Comparison of ENCODE assay signal across 15 cellular contexts in the genomic region with DNA sequence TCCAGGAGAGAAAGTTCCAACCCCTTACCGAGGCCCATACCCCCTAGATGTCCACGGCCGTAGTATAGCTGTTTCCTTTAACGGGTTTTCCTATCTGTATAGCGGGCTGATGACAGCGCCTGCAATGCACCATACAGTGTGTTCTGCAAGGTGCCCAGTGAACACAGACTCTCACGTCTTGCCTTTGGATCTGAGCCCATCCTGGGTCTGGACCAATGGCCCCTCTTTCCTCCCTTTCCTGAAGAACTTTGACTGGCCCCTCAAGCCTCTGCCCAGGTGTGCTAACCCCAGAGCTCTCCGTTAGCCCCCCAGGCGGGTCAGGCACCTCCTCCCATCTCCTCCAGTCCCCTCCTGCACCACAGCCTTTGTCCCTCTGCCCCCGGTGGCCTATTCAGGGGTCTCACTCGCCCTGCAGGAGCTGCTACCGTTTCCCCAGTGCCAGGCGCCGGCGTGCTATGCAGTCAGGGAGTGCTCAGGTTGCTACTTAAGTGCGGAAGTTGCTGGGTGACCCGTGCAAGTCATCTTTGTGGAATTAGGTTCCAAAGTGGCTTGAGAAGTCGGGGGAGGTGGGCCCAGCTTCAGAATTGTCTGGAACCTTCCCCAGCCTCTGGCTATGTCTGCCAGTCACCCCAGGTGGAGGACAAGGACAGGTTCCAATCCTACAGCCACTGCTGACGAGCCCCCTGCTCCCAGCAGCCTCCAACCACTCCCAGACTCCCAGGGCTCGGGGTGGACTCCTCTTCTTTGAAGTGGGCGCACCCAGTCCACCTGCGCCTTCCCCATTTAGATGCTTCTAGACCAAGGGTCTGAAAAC. TPM values are rescaled to one million over a fixed set of nuclear protein-coding genes. Genes with fewer than 3 reads are reported as not detected.
DNase-seq lines count a peak whose midpoint lies in the region; ATAC-seq and TF ChIP-seq lines count a peak whose summit lies in the region.
"Had no signal": no experiment of that assay in that cellular context is flagged by ENCODE, and none has a peak within 500 bp of the region (broad histone marks: within the 10 kb centered on the region; RNA-seq: fewer than 3 reads in every experiment).

No MANE protein-coding gene starts in this region.

- no peak for TF ChIP-seq POLR2A in transverse colon (IDR thresholded peaks at IDR 0.05)

- no peak overlapping the region for H3K4ac ChIP-seq in mesendoderm (ENCODE audit: low read depth, low read length)

- in situ Hi-C loops in transverse colon (cut with MboI; ENCODE audit: low pct_ligation_motif_present in 1 of 4, low pct_unique_long_range_greater_than_20kb in 1 of 4, low sequenced_read_pairs in 3 of 4): loop anchor here (5.0 to 25.0 kb wide), 6 partner anchors 232 to 530 kb away; no protein-coding TSS in a partner anchor

- no peaks in the 10 kb centered on the region for H3K27me3 ChIP-seq in H7 (ENCODE audit: control insufficient read depth, insufficient read depth, low read length)
- no peaks in the 10 kb centered on the region for H3K27me3 ChIP-seq in mesendoderm (ENCODE audit: insufficient read depth, low read length, poor library complexity)
- no peaks in the 10 kb centered on the region for H3K27me3 ChIP-seq in transverse colon
- H3K27me3 ChIP-seq: heart right ventricle had no signal

- H3K79me1 ChIP-seq in mesendoderm (ENCODE audit: low read length): peaks cover 26% of the 10 kb centered on the region

- no CpG with 5 or more reads among the region's 22 CpGs for WGBS in mesendoderm (ENCODE audit: extremely low coverage, insufficient coverage, low lambda C conversion rate)
- WGBS in transverse colon (ENCODE audit: low coverage in 1 of 2), 2 donors: 90 to 97% methylated on average over 5 to 22 of the region's 22 CpGs

- H3K9me3 Mint-ChIP-seq in brain: no peaks in the 10 kb centered on the region
- H3K9me3 Mint-ChIP-seq in activated T-helper 1 cell treated with anti-CD3 and anti-CD28 coated beads, Interleukin-12 subunit alpha, Interleukin-12 subunit beta, Interleukin-2, Interleukin-4 antibody, amounts not matched to agents 30 ng/mL and 10 ng/mL and 1 ng/mL, durations not matched to agents 14 hours and 24 hours and 36 hours: no peaks in the 10 kb centered on the region

- H3K4me1 ChIP-seq in mesendoderm (ENCODE audit: control insufficient read depth, low read depth, low read length): no peaks in the 10 kb centered on the region
- peaks cover 3 to 9% (median 7%) of the 10 kb centered on the region in 4 donors for H3K4me1 ChIP-seq in transverse colon

- H2AK5ac ChIP-seq in mesendoderm (ENCODE audit: low read length): no peak overlapping the region

- peak overlapping the region in 3 of 5 experiments; percentile 58 to 77 (median 73) for H3K27ac Mint-ChIP-seq in brain
- H3K27ac Mint-ChIP-seq in activated T-helper 1 cell treated with anti-CD3 and anti-CD28 coated beads, Interleukin-12 subunit alpha, Interleukin-12 subunit beta, Interleukin-2, Interleukin-4 antibody, amounts not matched to agents 30 ng/mL and 10 ng/mL and 1 ng/mL, durations not matched to agents 14 hours and 24 hours and 36 hours: no peak overlapping the region

- intact Hi-C loops in activated T-helper 1 cell treated with anti-CD3 and anti-CD28 coated beads, Interleukin-12 subunit alpha, Interleukin-12 subunit beta, Interleukin-2, Interleukin-4 antibody, amounts not matched to agents 30 ng/mL and 10 ng/mL and 1 ng/mL, durations not matched to agents 14 hours and 24 hours and 36 hours (cut with micrococcal nuclease): loop anchor here (1.0 kb wide), 3 partner anchors 58 to 554 kb away; no protein-coding TSS in a partner anchor
- intact Hi-C loops in transverse colon (cut with DNase I; ENCODE audit: low total_unique reads): loop anchor here (1.0 to 10.0 kb wide), 2 partner anchors 200 to 525 kb away; no protein-coding TSS in a partner anchor

- H3K9me3 ChIP-seq in transverse colon: no peaks in the 10 kb centered on the region
- H3K9me3 ChIP-seq: heart right ventricle had no signal

- peaks cover 24% of the 10 kb centered on the region for H3K36me3 Mint-ChIP-seq in brain
- no peaks in the 10 kb centered on the region for H3K36me3 Mint-ChIP-seq in activated T-helper 1 cell treated with anti-CD3 and anti-CD28 coated beads, Interleukin-12 subunit alpha, Interleukin-12 subunit beta, Interleukin-2, Interleukin-4 antibody, amounts not matched to agents 30 ng/mL and 10 ng/mL and 1 ng/mL, durations not matched to agents 14 hours and 24 hours and 36 hours (ENCODE audit: low read depth)

- peaks cover 19% of the 10 kb centered on the region for H3K4me1 Mint-ChIP-seq in brain
- H3K4me1 Mint-ChIP-seq in activated T-helper 1 cell treated with anti-CD3 and anti-CD28 coated beads, Interleukin-12 subunit alpha, Interleukin-12 subunit beta, Interleukin-2, Interleukin-4 antibody, amounts not matched to agents 30 ng/mL and 10 ng/mL and 1 ng/mL, durations not matched to agents 14 hours and 24 hours and 36 hours (ENCODE audit: low read depth): peaks cover 8% of the 10 kb centered on the region

- H2BK120ac ChIP-seq in mesendoderm (ENCODE audit: low read depth, low read length): no peak overlapping the region

- H3K27ac ChIP-seq in 22Rv1 (peak overlapping the region; percentile 60), mesendoderm (ENCODE audit: low read depth, low read length) (no peak overlapping the region), transverse colon (no peak overlapping the region)
- H3K27ac ChIP-seq: C4-2B, heart right ventricle, HL-60 had no signal

- no peak for TF ChIP-seq EP300 in transverse colon (IDR thresholded peaks at IDR 0.05; ENCODE audit: low read depth)

- H3K9ac ChIP-seq in mesendoderm (ENCODE audit: low read length): no peak overlapping the region

- H3K27me3 Mint-ChIP-seq in brain: no peaks in the 10 kb centered on the region
- H3K27me3 Mint-ChIP-seq in activated T-helper 1 cell treated with anti-CD3 and anti-CD28 coated beads, Interleukin-12 subunit alpha, Interleukin-12 subunit beta, Interleukin-2, Interleukin-4 antibody, amounts not matched to agents 30 ng/mL and 10 ng/mL and 1 ng/mL, durations not matched to agents 14 hours and 24 hours and 36 hours (ENCODE audit: insufficient read depth): peaks cover 2% of the 10 kb centered on the region

- no peak overlapping the region for H2BK15ac ChIP-seq in mesendoderm (replicated peaks; ENCODE audit: low read depth)

- no peak overlapping the region for H3K56ac ChIP-seq in mesendoderm (ENCODE audit: low read length)

- H4K5ac ChIP-seq in mesendoderm (ENCODE audit: low read length): no peak overlapping the region

- H3K36me3 ChIP-seq in H7 (replicated peaks; ENCODE audit: control insufficient read depth, insufficient read depth, low read length) (peaks cover 18% of the 10 kb centered on the region), mesendoderm (ENCODE audit: control insufficient read depth, insufficient read depth, low read length) (peaks cover 32% of the 10 kb centered on the region), transverse colon (no peaks in the 10 kb centered on the region)

- H2BK5ac ChIP-seq in mesendoderm (ENCODE audit: low read length): no peak overlapping the region

- no peak overlapping the region for H3K4me2 ChIP-seq in mesendoderm (ENCODE audit: low read length)
- H3K4me2 ChIP-seq: smooth muscle cell had no signal

- no peak overlapping the region for H3K4me3 ChIP-seq in H7 (ENCODE audit: insufficient read depth, low read depth, low read length)
- no peak overlapping the region for H3K4me3 ChIP-seq in mesendoderm (ENCODE audit: low read length)
- H3K4me3 ChIP-seq in transverse colon: no peak overlapping the region
- H3K4me3 ChIP-seq: heart right ventricle, smooth muscle cell had no signal

- H3K23ac ChIP-seq in mesendoderm (ENCODE audit: low read length): no peak overlapping the region

- DNase-seq in H7 (peak; percentile 77), mesendoderm (peak; percentile 46), transverse colon (no peak), amygdala (lab: John Stamatoyannopoulos, UW) (no peak)
- no peak for DNase-seq in activated T-helper 1 cell treated with anti-CD3 and anti-CD28 coated beads, Interleukin-12 subunit alpha, Interleukin-12 subunit beta, Interleukin-2, Interleukin-4 antibody, amounts not matched to agents 30 ng/mL and 10 ng/mL and 1 ng/mL, durations not matched to agents 14 hours and 24 hours and 36 hours (ENCODE audit: low spot score)
- DNase-seq: activated gamma-delta T cell, cortex of kidney, NCI-H1436 treated with DMSO at 0.1 percent for 48 hours had no signal

- H4K8ac ChIP-seq in mesendoderm (ENCODE audit: low read depth, low read length): no peak overlapping the region

- H3K18ac ChIP-seq in mesendoderm (ENCODE audit: low read length): no peak overlapping the region

- TF ChIP-seq CTCF in 22Rv1 (IDR thresholded peaks at IDR 0.05) (no peak), brain (conservative IDR thresholded peaks at IDR 0.05) (no peak), transverse colon (IDR thresholded peaks at IDR 0.05) (no peak)

- peaks cover 19% of the 10 kb centered on the region for H3K79me2 ChIP-seq in mesendoderm (ENCODE audit: control insufficient read depth, insufficient read depth, low read length)

- ATAC-seq in GM19328 (IDR thresholded peaks at IDR 0.05; ENCODE audit: unreplicated experiment): no peak

- H3K4me3 Mint-ChIP-seq in brain: no peak overlapping the region
- H3K4me3 Mint-ChIP-seq in activated T-helper 1 cell treated with anti-CD3 and anti-CD28 coated beads, Interleukin-12 subunit alpha, Interleukin-12 subunit beta, Interleukin-2, Interleukin-4 antibody, amounts not matched to agents 30 ng/mL and 10 ng/mL and 1 ng/mL, durations not matched to agents 14 hours and 24 hours and 36 hours: no peak overlapping the region

RNA-seq across cellular contexts. Expression of a gene that starts 35.0 kb away (rescaled TPM):
- not detected in 2 replicates for total RNA-seq in H7 (2014; rRNA removed; shearing (Covaris generic))
- polyA plus RNA-seq in brain (ENCODE audit: insufficient read depth, low read depth, low replicate concordance): not detected
- polyA plus RNA-seq in mesendoderm (2013, experiment 1 of 2): not detected
- not detected for polyA plus RNA-seq in mesendoderm (2013, experiment 2 of 2)
- total RNA-seq in activated T-helper 1 cell treated with anti-CD3 and anti-CD28 coated beads, Interleukin-12 subunit alpha, Interleukin-12 subunit beta, Interleukin-2, Interleukin-4 antibody, amounts not matched to agents 30 ng/mL and 10 ng/mL and 1 ng/mL, durations not matched to agents 14 hours and 24 hours and 36 hours: 0.15 and 0.41 TPM in 2 replicates
- total RNA-seq in transverse colon: 1 to 10 TPM in 2 of 4 donors, not detected in 2; 1.6 to 4.4 TPM
- total RNA-seq: smooth muscle cell had no signal
- polyA plus RNA-seq: smooth muscle cell had no signal

RNA-seq across cellular contexts. Expression of a gene that starts 54.6 kb away (rescaled TPM):
- 17.8 and 25.1 TPM in 2 replicates for total RNA-seq in H7 (2014; rRNA removed; shearing (Covaris generic))
- 43.8 TPM for polyA plus RNA-seq in brain (ENCODE audit: insufficient read depth, low read depth, low replicate concordance)
- polyA plus RNA-seq in mesendoderm (2013, experiment 1 of 2): 52.6 TPM
- polyA plus RNA-seq in mesendoderm (2013, experiment 2 of 2): 52.5 TPM
- total RNA-seq in activated T-helper 1 cell treated with anti-CD3 and anti-CD28 coated beads, Interleukin-12 subunit alpha, Interleukin-12 subunit beta, Interleukin-2, Interleukin-4 antibody, amounts not matched to agents 30 ng/mL and 10 ng/mL and 1 ng/mL, durations not matched to agents 14 hours and 24 hours and 36 hours: 0.57 and 0.66 TPM in 2 replicates
- 10 to 100 TPM in 2 of 4 donors, 1 to 10 TPM in 2; 6.4 to 10.8 (median 8.4) TPM for total RNA-seq in transverse colon

Comparison
In these comparisons a context has a peak if more than half of its experiments do, and no peak if none do; other contexts are left out.
1. DNase-seq: peak in H7 (single experiment) and mesendoderm (single experiment); none in activated T-helper 1 cell treated with anti-CD3 and anti-CD28 coated beads, Interleukin-12 subunit alpha, Interleukin-12 subunit beta, Interleukin-2, Interleukin-4 antibody, amounts not matched to agents 30 ng/mL and 10 ng/mL and 1 ng/mL, durations not matched to agents 14 hours and 24 hours and 36 hours (single experiment), transverse colon (single experiment) and amygdala (0 of 56).